ENCODE assay signal across 26 cellular contexts in the genomic region with DNA sequence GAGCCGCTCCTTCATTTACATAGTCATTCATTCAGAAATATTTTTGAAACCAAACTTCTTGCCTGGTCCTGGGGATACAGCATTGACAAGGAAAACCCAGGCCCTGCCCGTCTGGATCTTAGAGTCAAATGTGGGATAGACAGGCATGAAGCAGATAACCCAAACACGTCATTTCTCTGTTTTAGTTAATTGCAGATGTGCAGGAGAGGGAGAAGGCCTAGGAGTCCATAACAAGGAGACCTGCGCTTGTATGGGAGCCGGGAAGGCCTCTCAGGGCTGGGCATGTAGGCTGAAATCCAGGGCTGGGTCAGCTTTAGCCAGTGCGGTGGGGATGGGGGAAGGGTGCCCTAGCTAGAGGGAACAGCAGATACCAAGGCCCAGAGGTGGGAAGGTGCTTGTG. TPM values are rescaled to one million over a fixed set of nuclear protein-coding genes. Genes with fewer than 3 reads are reported as not detected.
A peak's percentile ranks its signal among the peaks of the same experiment; 100 is the strongest.
DNase-seq lines count a peak whose midpoint lies in the region; TF ChIP-seq lines count a peak whose summit lies in the region.
"Had no signal": no experiment of that assay in that cellular context is flagged by ENCODE, and none has a peak within 500 bp of the region (broad histone marks: within the 10 kb centered on the region; RNA-seq: fewer than 3 reads in every experiment).

No MANE protein-coding gene starts in this region.

- in situ Hi-C loops in mammary epithelial cell (cut with MboI; ENCODE audit: low sequenced_read_pairs in 2 of 2): no loop called here

- H3K18ac ChIP-seq in mesendoderm (ENCODE audit: low read length): no peak overlapping the region

- H3K27me3 ChIP-seq in breast epithelium: no peaks in the 10 kb centered on the region
- H3K27me3 ChIP-seq in mammary epithelial cell (ENCODE audit: insufficient read depth, low read length): no peaks in the 10 kb centered on the region
- no peaks in the 10 kb centered on the region for H3K27me3 ChIP-seq in mesendoderm (ENCODE audit: insufficient read depth, low read length, poor library complexity)
- H3K27me3 ChIP-seq in tibial artery: no peaks in the 10 kb centered on the region

- no peak for TF ChIP-seq POLR2A in breast epithelium (IDR thresholded peaks at IDR 0.05)

- intact Hi-C loops in breast epithelium (cut with DNase I; ENCODE audit: low total_unique reads): no loop called here
- intact Hi-C loops in mammary epithelial cell (cut with micrococcal nuclease): no loop called here
- intact Hi-C loops in activated T-helper 2 cell treated with anti-CD3 and anti-CD28 coated beads, Interferon-gamma antibody, Interleukin-2, Interleukin-4, amounts not matched to agents 10 μg/mL and 5 μg/mL and 100 μg/mL, durations not matched to agents 14 hours and 24 hours and 36 hours (cut with micrococcal nuclease): no loop called here
- intact Hi-C loops in tibial artery (cut with DNase I; ENCODE audit: low total_unique reads): no loop called here

- no peak overlapping the region for H2AK5ac ChIP-seq in mesendoderm (ENCODE audit: low read length)

- no peak overlapping the region for H3K4ac ChIP-seq in mesendoderm (ENCODE audit: low read depth, low read length)

- H3K4me3 Mint-ChIP-seq in activated T-helper 2 cell treated with anti-CD3 and anti-CD28 coated beads, Interferon-gamma antibody, Interleukin-2, Interleukin-4, amounts not matched to agents 10 μg/mL and 5 μg/mL and 100 μg/mL, durations not matched to agents 14 hours and 24 hours and 36 hours (ENCODE audit: low read depth): no peak overlapping the region
- H3K4me3 Mint-ChIP-seq: activated naive CD8-positive, alpha-beta T cell treated with anti-CD3 and anti-CD28 coated beads, Interleukin-2, amount 50 U/mL, for 24 hours; IgD-negative memory B cell had no signal

- H3K4me1 ChIP-seq in breast epithelium: peaks cover 0 to 16% of the 10 kb centered on the region in 2 donors
- peaks cover 9% of the 10 kb centered on the region for H3K4me1 ChIP-seq in mammary epithelial cell (ENCODE audit: insufficient read depth, low read length)
- H3K4me1 ChIP-seq in mesendoderm (ENCODE audit: control insufficient read depth, low read depth, low read length): peaks cover 4% of the 10 kb centered on the region
- H3K4me1 ChIP-seq in tibial artery: peaks cover 6 to 65% (median 46%) of the 10 kb centered on the region in 4 donors
- H3K4me1 ChIP-seq: Caco-2 had no signal

- H3K23ac ChIP-seq in mesendoderm (ENCODE audit: low read length): no peak overlapping the region

- no peak overlapping the region for H3K4me2 ChIP-seq in mammary epithelial cell (ENCODE audit: insufficient read depth, low read depth, low read length)
- no peak overlapping the region for H3K4me2 ChIP-seq in mesendoderm (ENCODE audit: low read length)

- BruUV-seq in mammary epithelial cell (replicated peaks; lab: Mats Ljungman, UMichigan): no TSS peak

- H2AFZ ChIP-seq in mammary epithelial cell (ENCODE audit: low read depth, low read length): no peak overlapping the region

- 89% methylated on average over 6 of the region's 6 CpGs for WGBS in mammary epithelial cell (ENCODE audit: low coverage, missing lambda C conversion rate)
- no CpG with 5 or more reads among the region's 6 CpGs for WGBS in mesendoderm (ENCODE audit: extremely low coverage, insufficient coverage, low lambda C conversion rate)

- H3K56ac ChIP-seq in mesendoderm (ENCODE audit: low read length): peak overlapping the region; percentile 42

- H3K4me1 Mint-ChIP-seq in activated T-helper 2 cell treated with anti-CD3 and anti-CD28 coated beads, Interferon-gamma antibody, Interleukin-2, Interleukin-4, amounts not matched to agents 10 μg/mL and 5 μg/mL and 100 μg/mL, durations not matched to agents 14 hours and 24 hours and 36 hours (ENCODE audit: low read depth): peaks cover 27% of the 10 kb centered on the region

- no peaks in the 10 kb centered on the region for H4K20me1 ChIP-seq in mammary epithelial cell (ENCODE audit: insufficient read depth, low read length)

- DNase-seq in breast epithelium (ENCODE audit: low spot score in 2 of 2) (no peak), mammary epithelial cell (no peak), mesendoderm (no peak), tibial artery (no peak), NCI-H2227 (lab: John Stamatoyannopoulos, UW; ENCODE audit: unreplicated experiment) (no peak)
- DNase-seq in activated T-helper 2 cell treated with anti-CD3 and anti-CD28 coated beads, Interferon-gamma antibody, Interleukin-2, Interleukin-4, amounts not matched to agents 10 μg/mL and 5 μg/mL and 100 μg/mL, durations not matched to agents 14 hours and 24 hours and 36 hours (ENCODE audit: low spot score): no peak
- no peak for DNase-seq in activated effector memory CD4-positive, alpha-beta T cell treated with Interleukin-2 at 50 U/mL for 16 hours
- no peak for DNase-seq in activated CD8-positive, alpha-beta memory T cell treated with anti-CD3 and anti-CD28 coated beads for 24 hours
- DNase-seq: activated CD4-positive, alpha-beta T cell treated with anti-CD3 and anti-CD28 coated beads, Interleukin-2, amount 50 U/mL, for 4 hours; activated gamma-delta T cell treated with Interleukin-2 at 50 U/mL for 16 hours; activated naive CD8-positive, alpha-beta T cell treated with anti-CD3 and anti-CD28 coated beads, Interleukin-2, amount 50 U/mL, for 24 hours; Caco-2; DMS79 treated with DMSO at 0.1 percent for 48 hours; effector memory CD4-positive, alpha-beta T cell; HCEC 1CT; lower lobe of right lung; NCI-H1092 treated with DMSO at 0.1 percent for 48 hours; NCI-H1930; NCI-H2227 treated with DMSO at 0.1 percent for 48 hours; NCI-H748 treated with DMSO at 0.1 percent for 48 hours had no signal

- no peak overlapping the region for H2BK15ac ChIP-seq in mesendoderm (replicated peaks; ENCODE audit: low read depth)

- H3K27ac ChIP-seq in breast epithelium: peak overlapping the region; percentile 83 to 95
- H3K27ac ChIP-seq in mammary epithelial cell (ENCODE audit: insufficient read depth, low read depth, low read length): no peak overlapping the region
- H3K27ac ChIP-seq in mesendoderm (ENCODE audit: low read depth, low read length): no peak overlapping the region
- peak overlapping the region; percentile 29 to 81 for H3K27ac ChIP-seq in tibial artery
- H3K27ac ChIP-seq: BLaER1, lower lobe of right lung, RWPE1 had no signal

- H3K4me3 ChIP-seq in breast epithelium (no peak overlapping the region), mammary epithelial cell (replicated peaks in 1 of 3; ENCODE audit: insufficient read depth in 1 of 3, low read depth in 2 of 3, low read length in 3 of 3) (no peak overlapping the region), mesendoderm (ENCODE audit: low read length) (no peak overlapping the region), tibial artery (no peak overlapping the region)
- H3K4me3 ChIP-seq: BLaER1, lower lobe of right lung had no signal

- peak overlapping the region; percentile 14 for H3K27ac Mint-ChIP-seq in activated T-helper 2 cell treated with anti-CD3 and anti-CD28 coated beads, Interferon-gamma antibody, Interleukin-2, Interleukin-4, amounts not matched to agents 10 μg/mL and 5 μg/mL and 100 μg/mL, durations not matched to agents 14 hours and 24 hours and 36 hours
- H3K27ac Mint-ChIP-seq: activated naive CD8-positive, alpha-beta T cell treated with anti-CD3 and anti-CD28 coated beads, Interleukin-2, amount 50 U/mL, for 24 hours; IgD-negative memory B cell had no signal

- no peaks in the 10 kb centered on the region for H3K27me3 Mint-ChIP-seq in activated T-helper 2 cell treated with anti-CD3 and anti-CD28 coated beads, Interferon-gamma antibody, Interleukin-2, Interleukin-4, amounts not matched to agents 10 μg/mL and 5 μg/mL and 100 μg/mL, durations not matched to agents 14 hours and 24 hours and 36 hours (ENCODE audit: low read depth)

- H3K79me2 ChIP-seq in mammary epithelial cell (ENCODE audit: insufficient read depth, low read length) (no peaks in the 10 kb centered on the region), mesendoderm (ENCODE audit: control insufficient read depth, insufficient read depth, low read length) (no peaks in the 10 kb centered on the region)

- H3K79me1 ChIP-seq in mesendoderm (ENCODE audit: low read length): no peaks in the 10 kb centered on the region

- TF ChIP-seq CTCF in breast epithelium (IDR thresholded peaks at IDR 0.05) (no peak), mammary epithelial cell (conservative IDR thresholded peaks at IDR 0.05 in 1 of 2, IDR thresholded peaks at IDR 0.05 in 1 of 2; ENCODE audit: extremely low read depth in 1 of 2, insufficient read depth in 1 of 2, low read depth in 1 of 2, low read length in 2 of 2) (no peak), tibial artery (IDR thresholded peaks at IDR 0.05) (no peak)

- dilution Hi-C loops in mammary epithelial cell (cut with HindIII; ENCODE audit: low sequenced_read_pairs): no loop called here

- no peaks in the 10 kb centered on the region for H3K36me3 Mint-ChIP-seq in activated T-helper 2 cell treated with anti-CD3 and anti-CD28 coated beads, Interferon-gamma antibody, Interleukin-2, Interleukin-4, amounts not matched to agents 10 μg/mL and 5 μg/mL and 100 μg/mL, durations not matched to agents 14 hours and 24 hours and 36 hours (ENCODE audit: low read depth)
- H3K36me3 Mint-ChIP-seq: IgD-negative memory B cell had no signal

- H4K5ac ChIP-seq in mesendoderm (ENCODE audit: low read length): no peak overlapping the region

- H3K9ac ChIP-seq in mammary epithelial cell (ENCODE audit: insufficient read depth, low read length) (no peak overlapping the region), mesendoderm (ENCODE audit: low read length) (no peak overlapping the region)
- H3K9ac ChIP-seq: BLaER1 had no signal

- no peak overlapping the region for H2BK5ac ChIP-seq in mesendoderm (ENCODE audit: low read length)

- H2BK120ac ChIP-seq in mesendoderm (ENCODE audit: low read depth, low read length): no peak overlapping the region

- H3K9me3 ChIP-seq in breast epithelium: no peaks in the 10 kb centered on the region
- no peaks in the 10 kb centered on the region for H3K9me3 ChIP-seq in mammary epithelial cell (replicated peaks; ENCODE audit: insufficient read depth, low read length)
- H3K9me3 ChIP-seq in tibial artery: no peaks in the 10 kb centered on the region
- H3K9me3 ChIP-seq: BLaER1, Caco-2, lower lobe of right lung had no signal

- CTCF ChIA-PET in mammary epithelial cell (lab: Charles Lee; ENCODE audit: low non-redundant PET): no interaction called here

- H4K8ac ChIP-seq in mesendoderm (ENCODE audit: low read depth, low read length): no peak overlapping the region

- H3K36me3 ChIP-seq in breast epithelium: no peaks in the 10 kb centered on the region
- no peaks in the 10 kb centered on the region for H3K36me3 ChIP-seq in mammary epithelial cell (ENCODE audit: insufficient read depth, low read length)
- no peaks in the 10 kb centered on the region for H3K36me3 ChIP-seq in mesendoderm (ENCODE audit: control insufficient read depth, insufficient read depth, low read length)
- no peaks in the 10 kb centered on the region for H3K36me3 ChIP-seq in tibial artery
- H3K36me3 ChIP-seq: BLaER1, lower lobe of right lung had no signal

- H3K9me3 Mint-ChIP-seq in activated T-helper 2 cell treated with anti-CD3 and anti-CD28 coated beads, Interferon-gamma antibody, Interleukin-2, Interleukin-4, amounts not matched to agents 10 μg/mL and 5 μg/mL and 100 μg/mL, durations not matched to agents 14 hours and 24 hours and 36 hours: no peaks in the 10 kb centered on the region
- H3K9me3 Mint-ChIP-seq: activated naive CD8-positive, alpha-beta T cell treated with anti-CD3 and anti-CD28 coated beads, Interleukin-2, amount 50 U/mL, for 24 hours had no signal

RNA-seq across cellular contexts. Expression of gene PRRX2, which starts 43.4 kb away (rescaled TPM):
- 10 to 100 TPM in 1 of 3 donors, 1 to 10 TPM in 2; 4.4 to 35.1 (median 9.9) TPM for total RNA-seq in breast epithelium
- total RNA-seq in mammary epithelial cell: under 1 TPM in 1 of 2 donors, not detected in 1; 0.33 TPM
- polyA plus RNA-seq in mammary epithelial cell: not detected
- not detected for polyA minus RNA-seq in mammary epithelial cell
- 5.0 and 5.1 TPM in 2 replicates for total RNA-seq in activated T-helper 2 cell treated with anti-CD3 and anti-CD28 coated beads, Interferon-gamma antibody, Interleukin-2, Interleukin-4, amounts not matched to agents 10 μg/mL and 5 μg/mL and 100 μg/mL, durations not matched to agents 14 hours and 24 hours and 36 hours
- 5.4 TPM for polyA plus RNA-seq in mesendoderm (2013, experiment 1 of 2)
- 5.1 TPM for polyA plus RNA-seq in mesendoderm (2013, experiment 2 of 2)
- total RNA-seq: A172, Caco-2, glomerular endothelial cell had no signal
- polyA plus RNA-seq: IgD-negative memory B cell, keratinocyte had no signal

RNA-seq across cellular contexts. Expression of gene PTGES, which starts 44.0 kb away (rescaled TPM):
- total RNA-seq in breast epithelium (10 to 100 TPM; 21.8 to 36.7 (median 25.3) TPM), mammary epithelial cell (10 to 100 TPM in 1 of 2 donors, 1 to 10 TPM in 1; 6.2 to 57.2 TPM)
- polyA plus RNA-seq in mammary epithelial cell: 59.6 TPM
- 69.8 TPM for polyA minus RNA-seq in mammary epithelial cell
- 0.34 and 0.39 TPM in 2 replicates for total RNA-seq in activated T-helper 2 cell treated with anti-CD3 and anti-CD28 coated beads, Interferon-gamma antibody, Interleukin-2, Interleukin-4, amounts not matched to agents 10 μg/mL and 5 μg/mL and 100 μg/mL, durations not matched to agents 14 hours and 24 hours and 36 hours
- polyA plus RNA-seq in mesendoderm (2013, experiment 1 of 2): 1.2 TPM
- polyA plus RNA-seq in mesendoderm (2013, experiment 2 of 2): 1.0 TPM
- polyA plus RNA-seq: IgD-negative memory B cell had no signal

Comparison
In these comparisons a context has a peak if more than half of its experiments do, and no peak if none do; other contexts are left out.
1. H3K27ac ChIP-seq: peak in breast epithelium (2 of 2) and tibial artery (2 of 2); none in mammary epithelial cell (single experiment) and mesendoderm (single experiment).